In genomic region chr17:63497708-63498483, GRCh38 we compare ENCODE assay signal across 1 cellular context.
TF ChIP-seq lines count a peak whose summit lies in the region.

No MANE protein-coding gene starts in this region.

TF ChIP-seq in GM12878, 131 proteins besides CTCF, POLR2A, EP300 and RAD21:
- TF ChIP-seq ZBED1 (IDR thresholded peaks at IDR 0.05; ENCODE audit: borderline replicate concordance) (no peak), STAT1 (conservative IDR thresholded peaks at IDR 0.05) (no peak), ZNF24 (IDR thresholded peaks at IDR 0.05) (no peak), JUND (IDR thresholded peaks at IDR 0.05; ENCODE audit: low read depth, low read length) (no peak), RBBP5 (conservative IDR thresholded peaks at IDR 0.05) (no peak), ZBTB33 (IDR thresholded peaks at IDR 0.05) (no peak), SIN3A (IDR thresholded peaks at IDR 0.05; ENCODE audit: low read depth, low read length) (no peak), CHD1 (IDR thresholded peaks at IDR 0.05; ENCODE audit: low read depth, low read length) (no peak), SPI1 (IDR thresholded peaks at IDR 0.05; ENCODE audit: borderline replicate concordance, insufficient read depth, low read depth, low read length) (no peak), ASH2L (IDR thresholded peaks at IDR 0.05; ENCODE audit: borderline replicate concordance, low read depth) (no peak), MXI1 (IDR thresholded peaks at IDR 0.05; ENCODE audit: low read depth, low read length) (no peak), CHD4 (IDR thresholded peaks at IDR 0.05) (no peak), CHD2 (IDR thresholded peaks at IDR 0.05; ENCODE audit: borderline replicate concordance, low read depth, low read length) (no peak), BHLHE40 (IDR thresholded peaks at IDR 0.05; ENCODE audit: borderline replicate concordance in 1 of 2, low read depth in 2 of 2, low read length in 1 of 2) (no peak), SRF (IDR thresholded peaks at IDR 0.05; ENCODE audit: low read depth in 2 of 2, low read length in 2 of 2) (no peak), SUZ12 (IDR thresholded peaks at IDR 0.05; ENCODE audit: unreplicated experiment) (no peak)
- TF ChIP-seq, protein P1, sequence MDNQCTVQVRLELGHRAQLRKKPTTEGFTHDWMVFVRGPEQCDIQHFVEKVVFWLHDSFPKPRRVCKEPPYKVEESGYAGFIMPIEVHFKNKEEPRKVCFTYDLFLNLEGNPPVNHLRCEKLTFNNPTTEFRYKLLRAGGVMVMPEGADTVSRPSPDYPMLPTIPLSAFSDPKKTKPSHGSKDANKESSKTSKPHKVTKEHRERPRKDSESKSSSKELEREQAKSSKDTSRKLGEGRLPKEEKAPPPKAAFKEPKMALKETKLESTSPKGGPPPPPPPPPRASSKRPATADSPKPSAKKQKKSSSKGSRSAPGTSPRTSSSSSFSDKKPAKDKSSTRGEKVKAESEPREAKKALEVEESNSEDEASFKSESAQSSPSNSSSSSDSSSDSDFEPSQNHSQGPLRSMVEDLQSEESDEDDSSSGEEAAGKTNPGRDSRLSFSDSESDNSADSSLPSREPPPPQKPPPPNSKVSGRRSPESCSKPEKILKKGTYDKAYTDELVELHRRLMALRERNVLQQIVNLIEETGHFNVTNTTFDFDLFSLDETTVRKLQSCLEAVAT (IDR thresholded peaks at IDR 0.05): no peak
